Comparison of ENCODE assay signal across 1 cellular context in the genomic region with DNA sequence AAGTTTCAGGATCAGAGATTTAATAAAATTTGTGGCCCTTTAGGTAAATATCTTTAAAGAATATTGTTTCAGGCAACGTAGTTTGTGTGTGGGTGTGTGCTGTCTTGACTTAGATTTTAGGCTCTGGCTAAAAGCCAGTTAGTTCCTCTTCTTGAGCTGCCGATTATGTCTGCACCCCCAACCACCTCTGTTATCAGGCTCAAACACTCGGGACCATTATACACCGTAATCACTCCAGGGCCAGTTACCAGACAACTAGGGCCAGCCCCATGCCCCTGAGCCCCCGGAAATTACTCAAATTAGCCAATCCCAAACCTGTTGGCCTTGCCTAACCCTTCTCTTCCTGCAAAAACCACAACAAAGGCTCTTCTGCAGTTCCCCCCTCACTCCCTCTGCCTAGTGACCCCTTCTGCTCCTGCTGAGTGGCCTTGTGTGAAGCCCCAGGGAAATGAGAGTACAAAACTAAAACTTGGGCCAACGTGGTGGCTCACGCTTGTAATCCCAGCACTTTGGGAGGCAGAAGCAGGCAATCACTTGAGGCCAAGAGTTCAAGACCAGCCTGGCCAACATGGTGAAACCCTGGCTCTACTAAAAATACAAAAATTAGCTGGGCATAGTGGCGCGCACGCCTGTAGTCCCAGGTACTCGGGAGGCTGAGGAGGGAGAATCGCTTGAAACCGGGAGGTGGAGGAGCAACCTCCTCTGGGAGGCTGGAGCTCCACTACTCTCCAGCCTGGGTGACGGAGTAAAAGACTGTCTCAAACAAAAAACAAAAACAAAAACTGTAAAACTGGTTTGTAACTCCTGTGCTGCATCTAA.
TF ChIP-seq lines count a peak whose summit lies in the region.

No MANE protein-coding gene starts in this region.

TF ChIP-seq in K562, 482 proteins besides CTCF, POLR2A, EP300 and RAD21 (continued from another document and continues in another):
- TF ChIP-seq TSHZ1 (CRISPR knock-in tag; IDR thresholded peaks at IDR 0.05) (peak; percentile 71; the same call in 1 of the 2 replicates), RBBP5 (IDR thresholded peaks at IDR 0.05; ENCODE audit: borderline replicate concordance, insufficient read depth, low read length, poor library complexity, severe bottlenecking) (no peak), ZBTB17 (CRISPR knock-in tag; IDR thresholded peaks at IDR 0.05) (peak; percentile 92), ATF7 (IDR thresholded peaks at IDR 0.05) (peak; percentile 95), BDP1 (IDR thresholded peaks at IDR 0.05; ENCODE audit: insufficient read depth, insufficient read length) (no peak), ZNF764 (CRISPR knock-in tag; IDR thresholded peaks at IDR 0.05; ENCODE audit: low read depth) (peak; percentile 61; the same call in 1 of the 2 replicates), CCAR2 (IDR thresholded peaks at IDR 0.05; ENCODE audit: low read depth, low read length) (no peak), POLR2H (tag; IDR thresholded peaks at IDR 0.05; ENCODE audit: low read depth) (peak; percentile 61), STAT6 (CRISPR knock-in tag; IDR thresholded peaks at IDR 0.05) (0 out of 2 replicates have a peak, but pooled peaks have one; percentile 30), ESRRA (IDR thresholded peaks at IDR 0.05; ENCODE audit: borderline replicate concordance, low read depth) (peak; percentile 98; the same call in 1 of the 2 replicates), SETDB1 (IDR thresholded peaks at IDR 0.05; ENCODE audit: low read length) (no peak), ZNF79 (CRISPR knock-in tag; IDR thresholded peaks at IDR 0.05; ENCODE audit: low read depth) (no peak; the same call in 1 of the 2 replicates), NFRKB (IDR thresholded peaks at IDR 0.05; ENCODE audit: low read depth) (peak; percentile 98), ASH1L (IDR thresholded peaks at IDR 0.05; ENCODE audit: borderline replicate concordance, low read depth, partially characterized antibody) (no peak), HBP1 (CRISPR knock-in tag; IDR thresholded peaks at IDR 0.05) (peak; percentile 84), FOXA3 (CRISPR knock-in tag; conservative IDR thresholded peaks at IDR 0.05 in 1 of 2, IDR thresholded peaks at IDR 0.05 in 1 of 2) (peak in 1 of 2 experiments; percentile 42; a peak in 1 of 4 replicates), ZNF41 (CRISPR knock-in tag; conservative IDR thresholded peaks at IDR 0.05) (peak; percentile 85), ZNF717 (CRISPR knock-in tag; IDR thresholded peaks at IDR 0.05) (0 out of 2 replicates have a peak, but pooled peaks have one; percentile 43), HDAC8 (tag; IDR thresholded peaks at IDR 0.05) (peak; percentile 79; the same call in 1 of the 2 replicates), BACH1 (tag; IDR thresholded peaks at IDR 0.05) (peak; percentile 87), PTTG1 (tag; IDR thresholded peaks at IDR 0.05; ENCODE audit: low read depth) (peak; percentile 86), SP1 (CRISPR knock-in tag; IDR thresholded peaks at IDR 0.05) (peak; percentile 61), KDM1A (IDR thresholded peaks at IDR 0.05) (peak; percentile 100), ZSCAN29 (IDR thresholded peaks at IDR 0.05) (no peak), ZNF431 (CRISPR knock-in tag; IDR thresholded peaks at IDR 0.05) (no peak), NR2C2 (CRISPR knock-in tag; IDR thresholded peaks at IDR 0.05) (0 out of 2 replicates have a peak, but pooled peaks have one; percentile 67), NR2C2 (tag; IDR thresholded peaks at IDR 0.05) (peak; percentile 93), PML (IDR thresholded peaks at IDR 0.05; ENCODE audit: low read length) (peak; percentile 100), TAF9B (IDR thresholded peaks at IDR 0.05; ENCODE audit: partially characterized antibody) (peak; percentile 79), ZNF354B (CRISPR knock-in tag; IDR thresholded peaks at IDR 0.05) (peak; percentile 61; the same call in 1 of the 2 replicates), FOXP1 (CRISPR knock-in tag; IDR thresholded peaks at IDR 0.05) (0 out of 2 replicates have a peak, but pooled peaks have one; percentile 58), JUND (IDR thresholded peaks at IDR 0.05; ENCODE audit: borderline replicate concordance, low read depth, low read length) (peak; percentile 89), JUND (tag; IDR thresholded peaks at IDR 0.05; ENCODE audit: borderline replicate concordance, low read depth, low read length) (peak; percentile 59; the same call in 2 of the 3 replicates), TRIM28 (IDR thresholded peaks at IDR 0.05) (peak; percentile 90), NFXL1 (CRISPR knock-in tag; IDR thresholded peaks at IDR 0.05) (peak; percentile 90), ZZZ3 (IDR thresholded peaks at IDR 0.05) (no peak), ETV6 (IDR thresholded peaks at IDR 0.05; ENCODE audit: borderline replicate concordance in 1 of 2, low read depth in 2 of 2, low read length in 1 of 2) (peak in 1 of 2 experiments; percentile 82; a peak in 2 of 4 replicates), ETV6 (CRISPR knock-in tag; IDR thresholded peaks at IDR 0.05; ENCODE audit: borderline replicate concordance) (no peak), KLF6 (CRISPR knock-in tag; IDR thresholded peaks at IDR 0.05; ENCODE audit: borderline replicate concordance) (peak; percentile 93), MEF2A (IDR thresholded peaks at IDR 0.05; ENCODE audit: control insufficient read depth, low read depth, low read length) (peak; percentile 79), ZNF77 (CRISPR knock-in tag; IDR thresholded peaks at IDR 0.05) (no peak), KLF10 (CRISPR knock-in tag; IDR thresholded peaks at IDR 0.05) (no peak), CHD4 (IDR thresholded peaks at IDR 0.05; ENCODE audit: insufficient read depth, insufficient replicate concordance, low read depth, low read length, poor library complexity, severe bottlenecking) (peak; percentile 93), ZFX (CRISPR knock-in tag; IDR thresholded peaks at IDR 0.05) (peak; percentile 66)
- TF ChIP-seq, protein P1, sequence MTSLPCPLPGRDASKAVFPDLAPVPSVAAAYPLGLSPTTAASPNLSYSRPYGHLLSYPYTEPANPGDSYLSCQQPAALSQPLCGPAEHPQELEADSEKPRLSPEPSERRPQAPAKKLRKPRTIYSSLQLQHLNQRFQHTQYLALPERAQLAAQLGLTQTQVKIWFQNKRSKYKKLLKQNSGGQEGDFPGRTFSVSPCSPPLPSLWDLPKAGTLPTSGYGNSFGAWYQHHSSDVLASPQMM (CRISPR knock-in tag; IDR thresholded peaks at IDR 0.05), result no peak
- TF ChIP-seq, protein P2, sequence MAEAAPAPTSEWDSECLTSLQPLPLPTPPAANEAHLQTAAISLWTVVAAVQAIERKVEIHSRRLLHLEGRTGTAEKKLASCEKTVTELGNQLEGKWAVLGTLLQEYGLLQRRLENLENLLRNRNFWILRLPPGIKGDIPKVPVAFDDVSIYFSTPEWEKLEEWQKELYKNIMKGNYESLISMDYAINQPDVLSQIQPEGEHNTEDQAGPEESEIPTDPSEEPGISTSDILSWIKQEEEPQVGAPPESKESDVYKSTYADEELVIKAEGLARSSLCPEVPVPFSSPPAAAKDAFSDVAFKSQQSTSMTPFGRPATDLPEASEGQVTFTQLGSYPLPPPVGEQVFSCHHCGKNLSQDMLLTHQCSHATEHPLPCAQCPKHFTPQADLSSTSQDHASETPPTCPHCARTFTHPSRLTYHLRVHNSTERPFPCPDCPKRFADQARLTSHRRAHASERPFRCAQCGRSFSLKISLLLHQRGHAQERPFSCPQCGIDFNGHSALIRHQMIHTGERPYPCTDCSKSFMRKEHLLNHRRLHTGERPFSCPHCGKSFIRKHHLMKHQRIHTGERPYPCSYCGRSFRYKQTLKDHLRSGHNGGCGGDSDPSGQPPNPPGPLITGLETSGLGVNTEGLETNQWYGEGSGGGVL (CRISPR knock-in tag; IDR thresholded peaks at IDR 0.05), result peak; percentile 63; the same call in 1 of the 2 replicates
- TF ChIP-seq, protein P3, sequence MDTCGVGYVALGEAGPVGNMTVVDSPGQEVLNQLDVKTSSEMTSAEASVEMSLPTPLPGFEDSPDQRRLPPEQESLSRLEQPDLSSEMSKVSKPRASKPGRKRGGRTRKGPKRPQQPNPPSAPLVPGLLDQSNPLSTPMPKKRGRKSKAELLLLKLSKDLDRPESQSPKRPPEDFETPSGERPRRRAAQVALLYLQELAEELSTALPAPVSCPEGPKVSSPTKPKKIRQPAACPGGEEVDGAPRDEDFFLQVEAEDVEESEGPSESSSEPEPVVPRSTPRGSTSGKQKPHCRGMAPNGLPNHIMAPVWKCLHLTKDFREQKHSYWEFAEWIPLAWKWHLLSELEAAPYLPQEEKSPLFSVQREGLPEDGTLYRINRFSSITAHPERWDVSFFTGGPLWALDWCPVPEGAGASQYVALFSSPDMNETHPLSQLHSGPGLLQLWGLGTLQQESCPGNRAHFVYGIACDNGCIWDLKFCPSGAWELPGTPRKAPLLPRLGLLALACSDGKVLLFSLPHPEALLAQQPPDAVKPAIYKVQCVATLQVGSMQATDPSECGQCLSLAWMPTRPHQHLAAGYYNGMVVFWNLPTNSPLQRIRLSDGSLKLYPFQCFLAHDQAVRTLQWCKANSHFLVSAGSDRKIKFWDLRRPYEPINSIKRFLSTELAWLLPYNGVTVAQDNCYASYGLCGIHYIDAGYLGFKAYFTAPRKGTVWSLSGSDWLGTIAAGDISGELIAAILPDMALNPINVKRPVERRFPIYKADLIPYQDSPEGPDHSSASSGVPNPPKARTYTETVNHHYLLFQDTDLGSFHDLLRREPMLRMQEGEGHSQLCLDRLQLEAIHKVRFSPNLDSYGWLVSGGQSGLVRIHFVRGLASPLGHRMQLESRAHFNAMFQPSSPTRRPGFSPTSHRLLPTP (IDR thresholded peaks at IDR 0.05; ENCODE audit: borderline replicate concordance, extremely low read depth, insufficient read length), result no peak
- TF ChIP-seq, protein P4, sequence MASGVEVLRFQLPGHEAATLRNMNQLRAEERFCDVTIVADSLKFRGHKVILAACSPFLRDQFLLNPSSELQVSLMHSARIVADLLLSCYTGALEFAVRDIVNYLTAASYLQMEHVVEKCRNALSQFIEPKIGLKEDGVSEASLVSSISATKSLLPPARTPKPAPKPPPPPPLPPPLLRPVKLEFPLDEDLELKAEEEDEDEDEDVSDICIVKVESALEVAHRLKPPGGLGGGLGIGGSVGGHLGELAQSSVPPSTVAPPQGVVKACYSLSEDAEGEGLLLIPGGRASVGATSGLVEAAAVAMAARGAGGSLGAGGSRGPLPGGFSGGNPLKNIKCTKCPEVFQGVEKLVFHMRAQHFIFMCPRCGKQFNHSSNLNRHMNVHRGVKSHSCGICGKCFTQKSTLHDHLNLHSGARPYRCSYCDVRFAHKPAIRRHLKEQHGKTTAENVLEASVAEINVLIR (CRISPR knock-in tag; IDR thresholded peaks at IDR 0.05), result peak; percentile 43
